Comparison of ENCODE assay signal across 8 cellular contexts in genomic region chr15:34514251-34514760, GRCh38.
DNase-seq lines count a peak whose midpoint lies in the region; ATAC-seq, FAIRE-seq and TF ChIP-seq lines count a peak whose summit lies in the region.

No MANE protein-coding gene starts in this region.

- H3K27ac Mint-ChIP-seq in activated T-helper 2 cell treated with anti-CD3 and anti-CD28 coated beads, Interferon-gamma antibody, Interleukin-2, Interleukin-4, amounts not matched to agents 10 μg/mL and 5 μg/mL and 100 μg/mL, durations not matched to agents 14 hours and 24 hours and 36 hours: no peak overlapping the region

- H3K9me3 ChIP-seq in A549: no peaks in the 10 kb centered on the region
- no peaks in the 10 kb centered on the region for H3K9me3 ChIP-seq in cardiac muscle cell (ENCODE audit: low read depth)
- H3K9me3 ChIP-seq in trophoblast cell (ENCODE audit: insufficient read depth, low read depth, low read length): no peaks in the 10 kb centered on the region

- H3K4me1 ChIP-seq in A549 (0 out of 3 replicates have a peak, but pooled peaks cover 5% of the 10 kb centered on the region), cardiac muscle cell (ENCODE audit: low read depth) (peaks cover 11% of the 10 kb centered on the region), trophoblast cell (ENCODE audit: control insufficient read depth in 1 of 2, insufficient read depth in 2 of 2, low read length in 2 of 2) (peaks cover 4 to 7% of the 10 kb centered on the region in 2 experiments)

- peak overlapping the region; percentile 71 for H2AFZ ChIP-seq in trophoblast cell (ENCODE audit: insufficient read depth, low read length, poor library complexity)

- no peaks in the 10 kb centered on the region for H3K79me1 ChIP-seq in trophoblast cell (ENCODE audit: low read length)

- peak overlapping the region; percentile 73 for H4K8ac ChIP-seq in trophoblast cell (ENCODE audit: low read depth, low read length)

- no peak overlapping the region for H3K23ac ChIP-seq in trophoblast cell (ENCODE audit: low read length)

- H3K9me3 Mint-ChIP-seq in activated T-helper 2 cell treated with anti-CD3 and anti-CD28 coated beads, Interferon-gamma antibody, Interleukin-2, Interleukin-4, amounts not matched to agents 10 μg/mL and 5 μg/mL and 100 μg/mL, durations not matched to agents 14 hours and 24 hours and 36 hours: no peaks in the 10 kb centered on the region

- H4K91ac ChIP-seq in trophoblast cell (ENCODE audit: low read depth, low read length): no peak overlapping the region

- H3K27ac ChIP-seq in A549 (peak overlapping the region; percentile 52 to 64; a peak in 5 of 6 replicates), cardiac muscle cell (peak overlapping the region; percentile 5), trophoblast cell (ENCODE audit: low read depth, low read length) (no peak overlapping the region)

- no peak overlapping the region for H2AK5ac ChIP-seq in trophoblast cell (ENCODE audit: low read length)

- peaks cover 15% of the 10 kb centered on the region for H3K4me1 Mint-ChIP-seq in activated T-helper 2 cell treated with anti-CD3 and anti-CD28 coated beads, Interferon-gamma antibody, Interleukin-2, Interleukin-4, amounts not matched to agents 10 μg/mL and 5 μg/mL and 100 μg/mL, durations not matched to agents 14 hours and 24 hours and 36 hours (ENCODE audit: low read depth)

- no peak overlapping the region for H3K4ac ChIP-seq in trophoblast cell (ENCODE audit: low read depth, low read length)

- TF ChIP-seq EP300 in A549 (IDR thresholded peaks at IDR 0.05): no peak

- peaks cover 57% of the 10 kb centered on the region for H3K27me3 Mint-ChIP-seq in activated T-helper 2 cell treated with anti-CD3 and anti-CD28 coated beads, Interferon-gamma antibody, Interleukin-2, Interleukin-4, amounts not matched to agents 10 μg/mL and 5 μg/mL and 100 μg/mL, durations not matched to agents 14 hours and 24 hours and 36 hours (ENCODE audit: low read depth)

- H3K36me3 Mint-ChIP-seq in activated T-helper 2 cell treated with anti-CD3 and anti-CD28 coated beads, Interferon-gamma antibody, Interleukin-2, Interleukin-4, amounts not matched to agents 10 μg/mL and 5 μg/mL and 100 μg/mL, durations not matched to agents 14 hours and 24 hours and 36 hours (ENCODE audit: low read depth): no peaks in the 10 kb centered on the region

- H3K36me3 ChIP-seq in cardiac muscle cell (no peaks in the 10 kb centered on the region), trophoblast cell (ENCODE audit: control insufficient read depth in 1 of 2, insufficient read depth in 2 of 2, low read length in 2 of 2) (no peaks in the 10 kb centered on the region)

- H2BK12ac ChIP-seq in trophoblast cell (ENCODE audit: low read length): no peak overlapping the region

- CTCF ChIA-PET in A549 (lab: Yijun Ruan, JAX): interaction anchor here (0.6 to 1.5 kb wide), 6 partner anchors 8 to 405 kb away, joined by 3 to 4 read pairs (median 3); no protein-coding TSS in a partner anchor

- FAIRE-seq in A549 (lab: Jason Lieb, UNC): no peak
- FAIRE-seq in GM18507 (lab: Jason Lieb, UNC): no peak

- peak overlapping the region; percentile 26 for H3K14ac ChIP-seq in trophoblast cell (ENCODE audit: low read length)

- no peak overlapping the region for H3K9ac ChIP-seq in trophoblast cell (ENCODE audit: low read length)

- intact Hi-C loops in activated T-helper 2 cell treated with anti-CD3 and anti-CD28 coated beads, Interferon-gamma antibody, Interleukin-2, Interleukin-4, amounts not matched to agents 10 μg/mL and 5 μg/mL and 100 μg/mL, durations not matched to agents 14 hours and 24 hours and 36 hours (cut with micrococcal nuclease): loop anchor here (2.0 to 10.0 kb wide), 2 partner anchors 74 to 80 kb away; partner anchors contain the start of gene GOLGA8A

- H3K4me3 ChIP-seq in A549 (peak overlapping the region; percentile 71), cardiac muscle cell (peak overlapping the region; percentile 45), trophoblast cell (ENCODE audit: low read depth, low read length) (peak overlapping the region; percentile 65)

- TF ChIP-seq CTCF in A549 (IDR thresholded peaks at IDR 0.05) (no peak), cardiac muscle cell (IDR thresholded peaks at IDR 0.05; ENCODE audit: low read depth, low read length) (no peak)

- H2BK120ac ChIP-seq in trophoblast cell (ENCODE audit: insufficient read depth, low read length, poor library complexity): no peak overlapping the region

- WGBS in A549 (ENCODE audit: missing lambda C conversion rate): 3% methylated on average over 22 of the region's 42 CpGs
- WGBS in trophoblast cell (ENCODE audit: extremely low coverage, insufficient coverage, insufficient read length): no CpG with 5 or more reads among the region's 42 CpGs

- POLR2A ChIA-PET in A549 (lab: Yijun Ruan, JAX): no interaction called here

- peak overlapping the region; percentile 54 for H4K12ac ChIP-seq in trophoblast cell (ENCODE audit: low read depth, low read length)

- H3K4me3 Mint-ChIP-seq in activated T-helper 2 cell treated with anti-CD3 and anti-CD28 coated beads, Interferon-gamma antibody, Interleukin-2, Interleukin-4, amounts not matched to agents 10 μg/mL and 5 μg/mL and 100 μg/mL, durations not matched to agents 14 hours and 24 hours and 36 hours (ENCODE audit: low read depth): peak overlapping the region; percentile 77

- peaks cover 3% of the 10 kb centered on the region for H3K79me2 ChIP-seq in trophoblast cell (ENCODE audit: control insufficient read depth, insufficient read depth, low read length, poor library complexity)

- TF ChIP-seq RAD21 in A549 (conservative IDR thresholded peaks at IDR 0.05 in 1 of 2, IDR thresholded peaks at IDR 0.05 in 1 of 2): no peak

- H3K18ac ChIP-seq in trophoblast cell (ENCODE audit: low read length): no peak overlapping the region

- no peak overlapping the region for H2BK5ac ChIP-seq in trophoblast cell (ENCODE audit: low read depth, low read length, poor library complexity)

- TF ChIP-seq POLR2A in A549 (IDR thresholded peaks at IDR 0.05; ENCODE audit: low read length): no peak

- ATAC-seq in A549: peak; percentile 82 to 88

- H3K4me2 ChIP-seq in A549 (peak overlapping the region; percentile 100), trophoblast cell (ENCODE audit: low read length) (peak overlapping the region; percentile 63)

- H3K27me3 ChIP-seq in cardiac muscle cell: peaks cover 45% of the 10 kb centered on the region
- peaks cover 25% of the 10 kb centered on the region for H3K27me3 ChIP-seq in trophoblast cell (ENCODE audit: insufficient read depth, low read length)

- peak; percentile 21 to 38 for DNase-seq in A549 (ENCODE audit: low read depth in 1 of 2, low spot score in 1 of 2)
- peak; percentile 18 for DNase-seq in GM18507 (ENCODE audit: extremely low spot score, insufficient read length, low read depth)
- DNase-seq in HK-2 (ENCODE audit: unreplicated experiment): peak; percentile 26
- DNase-seq in activated T-helper 2 cell treated with anti-CD3 and anti-CD28 coated beads, Interferon-gamma antibody, Interleukin-2, Interleukin-4, amounts not matched to agents 10 μg/mL and 5 μg/mL and 100 μg/mL, durations not matched to agents 14 hours and 24 hours and 36 hours (ENCODE audit: low spot score): no peak
- peak; percentile 20 to 56 for DNase-seq in cardiac muscle cell (ENCODE audit: low read depth in 1 of 2, low spot score in 1 of 2)
- peak in 1 of 2 donors; percentile 7 for DNase-seq in trophoblast cell
- DNase-seq in DMS153 (lab: John Stamatoyannopoulos, UW): no peak
- no peak for DNase-seq in NCI-H526 treated with DMSO at 0.1 percent for 48 hours (lab: John Stamatoyannopoulos, UW)

TF ChIP-seq in A549, 52 proteins besides CTCF, POLR2A, EP300 and RAD21:
- TF ChIP-seq MAX (IDR thresholded peaks at IDR 0.05): 0 out of 2 replicates have a peak, but pooled peaks have one; percentile 12
- no peak for TF ChIP-seq CBX8 (IDR thresholded peaks at IDR 0.05)
- TF ChIP-seq CHD4 (IDR thresholded peaks at IDR 0.05; ENCODE audit: borderline replicate concordance): no peak

Comparison
In these comparisons a context has a peak if more than half of its experiments do, and no peak if none do; other contexts are left out.
1. DNase-seq: peak in A549 (2 of 2), GM18507 (single experiment), HK-2 (single experiment) and cardiac muscle cell (2 of 2); none in activated T-helper 2 cell treated with anti-CD3 and anti-CD28 coated beads, Interferon-gamma antibody, Interleukin-2, Interleukin-4, amounts not matched to agents 10 μg/mL and 5 μg/mL and 100 μg/mL, durations not matched to agents 14 hours and 24 hours and 36 hours (single experiment), DMS153 (single experiment) and NCI-H526 treated with DMSO at 0.1 percent for 48 hours (single experiment).
2. Peak in every context shown above with its lines, with median percentiles within 50 percentile points of each other: H3K4me3 ChIP-seq.